Comparison of ENCODE assay signal across 8 cellular contexts in genomic region chr11:45105233-45105992, GRCh38. TPM values are rescaled to one million over a fixed set of nuclear protein-coding genes. Genes with fewer than 3 reads are reported as not detected.
A peak's percentile ranks its signal among the peaks of the same experiment; 100 is the strongest.
DNase-seq lines count a peak whose midpoint lies in the region; ATAC-seq and TF ChIP-seq lines count a peak whose summit lies in the region.

No MANE protein-coding gene starts in this region.

- ATAC-seq in left colon (peak; percentile 79), GM18519 (IDR thresholded peaks at IDR 0.05; ENCODE audit: low FRiP score, unreplicated experiment) (no peak)

- peaks cover 0 to 1% (median 0%) of the 10 kb centered on the region in 7 donors for H3K9me3 Mint-ChIP-seq in CD14-positive monocyte

- H3K4me3 Mint-ChIP-seq in CD14-positive monocyte: no peak overlapping the region

- H3K4me1 Mint-ChIP-seq in CD14-positive monocyte: peaks cover 24% of the 10 kb centered on the region

- no peak overlapping the region for H3K27ac ChIP-seq in caudate nucleus (ENCODE audit: low read depth, low read length)

- H3K27ac Mint-ChIP-seq in CD14-positive monocyte: peak overlapping the region in 1 of 7 donors; percentile 60

- peaks cover 1 to 5% (median 3%) of the 10 kb centered on the region in 3 donors for H3K27me3 Mint-ChIP-seq in CD14-positive monocyte (ENCODE audit: low read depth in 3 of 3)

- TF ChIP-seq CTCF in CD14-positive monocyte (IDR thresholded peaks at IDR 0.05): peak; percentile 99

- DNase-seq in CD14-positive monocyte (ENCODE audit: low spot score) (peak; percentile 63), H4 (ENCODE audit: low spot score) (peak; percentile 74), NCI-H2171 (lab: John Stamatoyannopoulos, UW) (peak; percentile 96), caudate nucleus (lab: John Stamatoyannopoulos, UW) (peak in 42 of 61 donors; percentile 17 to 72 (median 42)), left colon (peak; percentile 53 to 72)
- DNase-seq in activated CD4-positive, CD25-positive, alpha-beta regulatory T cell (lab: John Stamatoyannopoulos, UW): peak in 3 of 4 experiments; percentile 21 to 39 (median 27)
- DNase-seq in stimulated activated CD4-positive, alpha-beta T cell treated with anti-CD3 and anti-CD28 coated beads, Interleukin-4, amount 100 ng/mL, for 24 hours: peak; percentile 60

- intact Hi-C loops in CD14-positive monocyte (cut with micrococcal nuclease) (loop anchor here (1.0 to 2.0 kb wide), 3 partner anchors 15 to 179 kb away; no protein-coding TSS in a partner anchor), left colon (cut with DNase I, micrococcal nuclease) (no loop called here)

- no peaks in the 10 kb centered on the region for H3K36me3 Mint-ChIP-seq in CD14-positive monocyte

RNA-seq across cellular contexts. Expression of gene PRDM11, which starts 41.0 kb away (rescaled TPM):
- under 1 TPM in 1 of 2 donors, not detected in 1; 0.48 TPM for polyA plus RNA-seq in CD14-positive monocyte
- 6.7 and 13.1 TPM in 2 replicates for total RNA-seq in H4 (2014; rRNA removed; shearing (Covaris generic))
- 1 to 10 TPM; 6.6 to 9.7 TPM for total RNA-seq in left colon

Comparison
In these comparisons a context has a peak if more than half of its experiments do, and no peak if none do; other contexts are left out.
1. DNase-seq: peak in every context shown above with its lines; median percentile 96 in NCI-H2171; 74 in H4; 63 in CD14-positive monocyte; 62 in left colon; 60 in stimulated activated CD4-positive, alpha-beta T cell treated with anti-CD3 and anti-CD28 coated beads, Interleukin-4, amount 100 ng/mL, for 24 hours; 42 in caudate nucleus; 27 in activated CD4-positive, CD25-positive, alpha-beta regulatory T cell.
2. intact Hi-C loops: an anchor here in CD14-positive monocyte (1.0 to 2.0 kb wide); none called in left colon.